9 cellular contexts compared by ENCODE assay signal in genomic region chr2:142878061-142878741, GRCh38. TPM values are rescaled to one million over a fixed set of nuclear protein-coding genes. Genes with fewer than 3 reads are reported as not detected.
DNase-seq lines count a peak whose midpoint lies in the region; ATAC-seq and TF ChIP-seq lines count a peak whose summit lies in the region.
"Had no signal": no experiment of that assay in that cellular context is flagged by ENCODE, and none has a peak within 500 bp of the region (broad histone marks: within the 10 kb centered on the region; RNA-seq: fewer than 3 reads in every experiment).

No MANE protein-coding gene starts in this region.

- peaks cover 0 to 3% (median 0%) of the 10 kb centered on the region in 6 donors for H3K36me3 ChIP-seq in spleen

- no peaks in the 10 kb centered on the region for H3K27me3 ChIP-seq in spleen (replicated peaks in 1 of 7)

- 43 to 57% (median 45%) methylated on average over 5 of the region's 5 CpGs for WGBS in spleen, 5 donors

- H3K4me1 Mint-ChIP-seq in T-helper 17 cell = peaks cover 3% of the 10 kb centered on the region
- no peaks in the 10 kb centered on the region for H3K4me1 Mint-ChIP-seq in activated T-cell treated with anti-CD3 and anti-CD28 coated beads, Interleukin-2, amount 50 U/mL, for 24 hours (ENCODE audit: low read depth)

- no peak overlapping the region for H3K27ac Mint-ChIP-seq in T-helper 17 cell
- H3K27ac Mint-ChIP-seq in activated T-cell treated with anti-CD3 and anti-CD28 coated beads, Interleukin-2, amount 50 U/mL, for 24 hours = no peak overlapping the region

- no peaks in the 10 kb centered on the region for H3K9me3 ChIP-seq in T-helper 17 cell (ENCODE audit: control insufficient read depth, low read length, poor library complexity, severe bottlenecking)
- H3K9me3 ChIP-seq in spleen = no peaks in the 10 kb centered on the region

- H3K4me3 ChIP-seq in spleen = peak overlapping the region in 6 of 8 donors; percentile 4 to 56 (median 18)

- no peak for TF ChIP-seq CTCF in spleen (IDR thresholded peaks at IDR 0.05 in 8 of 11, conservative IDR thresholded peaks at IDR 0.05 in 3 of 11)

- no peaks in the 10 kb centered on the region for H3K36me3 Mint-ChIP-seq in T-helper 17 cell (ENCODE audit: low read depth)
- H3K36me3 Mint-ChIP-seq in activated T-cell treated with anti-CD3 and anti-CD28 coated beads, Interleukin-2, amount 50 U/mL, for 24 hours (ENCODE audit: low read depth) = no peaks in the 10 kb centered on the region

- no peak for TF ChIP-seq POLR2A in spleen (IDR thresholded peaks at IDR 0.05)

- peaks cover 0 to 56% (median 9%) of the 10 kb centered on the region in 6 donors for H3K4me1 ChIP-seq in spleen

- no peaks in the 10 kb centered on the region for H3K27me3 Mint-ChIP-seq in T-helper 17 cell
- no peaks in the 10 kb centered on the region for H3K27me3 Mint-ChIP-seq in activated T-cell treated with anti-CD3 and anti-CD28 coated beads, Interleukin-2, amount 50 U/mL, for 24 hours

- no peaks in the 10 kb centered on the region for H3K9me3 Mint-ChIP-seq in activated T-cell treated with anti-CD3 and anti-CD28 coated beads, Interleukin-2, amount 50 U/mL, for 24 hours

- DNase-seq in T-helper 17 cell (no peak), spleen (no peak), posterior vena cava (ENCODE audit: low spot score) (no peak)
- no peak for DNase-seq in activated T-cell treated with anti-CD3 and anti-CD28 coated beads, Interleukin-2, amount 50 U/mL, for 24 hours
- DNase-seq: NCI-H69, T1000 had no signal

- ATAC-seq in GM19043 (IDR thresholded peaks at IDR 0.05; ENCODE audit: low read depth, unreplicated experiment) (peak; percentile 35), HG02885 (IDR thresholded peaks at IDR 0.05; ENCODE audit: poor library complexity, unreplicated experiment) (peak; percentile 40), T-helper 17 cell (no peak), esophagus mucosa (no peak)

- peak overlapping the region; percentile 39 for H3K4me3 Mint-ChIP-seq in T-helper 17 cell
- H3K4me3 Mint-ChIP-seq in activated T-cell treated with anti-CD3 and anti-CD28 coated beads, Interleukin-2, amount 50 U/mL, for 24 hours = no peak overlapping the region

- intact Hi-C loops in spleen (cut with DNase I; ENCODE audit: low total_unique reads) = no loop called here
- intact Hi-C loops in posterior vena cava (cut with DNase I) = no loop called here

- H3K27ac ChIP-seq in spleen = peak overlapping the region in 7 of 8 donors; percentile 24 to 85 (median 75)

RNA-seq across cellular contexts. Expression of gene KYNU, which starts 0.7 kb away (rescaled TPM):
- 1 to 10 TPM; 1.8 to 2.8 TPM for total RNA-seq in T-helper 17 cell
- 10 to 100 TPM; 17.6 to 38.4 (median 21.4) TPM for total RNA-seq in spleen
- 10 to 100 TPM; 11.1 to 13.8 (median 11.2) TPM for polyA plus RNA-seq in spleen
- total RNA-seq in esophagus mucosa = 33.6 TPM
- 1 to 10 TPM; 3.0 to 6.9 TPM for total RNA-seq in posterior vena cava

Comparison
In these comparisons a context has a peak if more than half of its experiments do, and no peak if none do; other contexts are left out.
1. ATAC-seq: peak in GM19043 (single experiment) and HG02885 (single experiment); none in T-helper 17 cell (single experiment) and esophagus mucosa (single experiment).